ENCODE assay signal across 8 cellular contexts in the genomic region with DNA sequence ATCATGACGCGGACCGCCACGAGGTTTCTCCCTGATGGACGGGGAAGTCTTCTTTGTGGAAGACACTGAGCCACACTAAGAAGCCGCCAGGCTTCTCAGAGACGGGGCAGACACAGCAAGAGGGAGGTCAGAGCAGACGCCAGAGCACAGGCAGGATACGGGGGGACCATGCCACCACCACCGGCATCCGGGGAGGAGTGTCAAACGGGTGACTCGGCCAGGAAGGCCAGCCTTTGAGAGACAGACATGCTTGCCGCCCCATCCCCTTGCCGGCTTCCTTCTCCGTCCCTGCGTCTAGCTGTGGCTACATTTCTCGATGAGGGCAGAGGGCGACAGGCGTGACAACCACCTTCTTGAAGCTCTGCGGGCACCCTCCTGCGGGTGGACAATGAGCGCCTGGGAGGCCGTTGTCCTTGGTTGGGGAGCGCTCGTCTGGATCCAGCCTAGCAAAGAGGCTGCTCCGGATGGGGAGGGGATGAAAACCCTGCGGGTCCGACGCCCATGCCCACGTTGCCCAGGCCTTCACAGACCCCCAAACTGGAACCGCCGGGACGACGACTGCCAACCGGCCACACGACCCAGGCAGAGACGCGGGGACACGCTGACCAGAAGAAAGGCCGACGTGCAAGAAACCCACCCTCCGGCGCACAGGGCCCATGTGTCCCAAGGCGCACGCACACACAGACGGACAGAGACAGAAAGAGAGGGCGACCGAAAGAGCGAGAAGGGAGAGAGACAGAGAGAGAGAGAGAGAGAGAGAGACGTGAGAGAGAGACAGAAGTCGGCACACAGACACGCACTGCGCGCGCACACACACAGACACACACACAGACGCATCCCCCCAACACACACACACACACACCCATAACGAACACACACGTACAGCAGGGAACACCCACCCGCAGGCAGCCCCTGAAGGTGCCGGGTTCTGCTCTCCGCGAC.
DNase-seq lines count a peak whose midpoint lies in the region; ATAC-seq and TF ChIP-seq lines count a peak whose summit lies in the region.
"Not testable (repeated sequence)": the region's sequence is repeated elsewhere in the genome, so short reads cannot be mapped to it uniquely, and the experiment has no call there.

No MANE protein-coding gene starts in this region.

- peak; percentile 50 for DNase-seq in activated CD4-positive, alpha-beta T cell treated with anti-CD3 and anti-CD28 coated beads for 48 hours
- DNase-seq in activated T-helper 1 cell treated with Interleukin-2 at 50 U/mL for 16 hours (ENCODE audit: low read depth) = peak; percentile 26
- DNase-seq in dorsolateral prefrontal cortex = peak in 6 of 10 donors; percentile 61 to 90 (median 74)
- DNase-seq in left lobe of liver (ENCODE audit: low spot score) = peak; percentile 77
- not testable (repeated sequence) for DNase-seq in neuronal stem cell (ENCODE audit: low spot score)
- DNase-seq in stimulated activated CD4-positive, alpha-beta T cell treated with anti-CD3 and anti-CD28 coated beads, Interleukin-1b, Interleukin-23, amount 100 ng/mL, for 48 hours = peak; percentile 44
- peak; percentile 76 to 95 for DNase-seq in upper lobe of left lung

- intact Hi-C loops in dorsolateral prefrontal cortex (cut with DNase I) = not testable (repeated sequence)

- not testable (repeated sequence) for TF ChIP-seq EP300 in upper lobe of left lung (IDR thresholded peaks at IDR 0.05)

- H3K23ac ChIP-seq in neuronal stem cell (ENCODE audit: low read depth, low read length, poor library complexity) = not testable (repeated sequence)

- peak overlapping the region; percentile 90 for H3K18ac ChIP-seq in neuronal stem cell (ENCODE audit: low read length)

- not testable (repeated sequence) for ATAC-seq in left lobe of liver; upper lobe of left lung (ENCODE audit: low FRiP score in 2 of 2)

- WGBS in neuronal stem cell (ENCODE audit: extremely low coverage in 2 of 2, insufficient read length in 2 of 2, insufficient replicate concordance in 1 of 2), 2 donors = 100% methylated on average over 6 of the region's 63 CpGs; no CpG with 5 or more reads in 1 of the 2 donors
- 94 to 95% methylated on average over 57 to 60 of the region's 63 CpGs for WGBS in upper lobe of left lung, 2 donors

- H3K9me3 ChIP-seq in HEK293 (ENCODE audit: control insufficient read depth, insufficient read depth, low read depth, low read length); neuronal stem cell (replicated peaks in 1 of 2; ENCODE audit: control insufficient read depth in 2 of 2, insufficient read depth in 1 of 2, low read depth in 1 of 2, low read length in 2 of 2): not testable (repeated sequence)
- peaks cover 0 to 16% (median 14%) of the 10 kb centered on the region in 4 donors for H3K9me3 ChIP-seq in upper lobe of left lung

- not testable (repeated sequence) for H3K27me3 ChIP-seq in dorsolateral prefrontal cortex; neuronal stem cell (ENCODE audit: control insufficient read depth in 3 of 3, insufficient read depth in 3 of 3, low read depth in 1 of 3, low read length in 3 of 3); upper lobe of left lung

- H3K4me3 ChIP-seq in HEK293 (ENCODE audit: low read depth, low read length); dorsolateral prefrontal cortex; neuronal stem cell (ENCODE audit: low read length in 2 of 2); upper lobe of left lung: not testable (repeated sequence)

- POLR2A ChIA-PET in HEK293 (lab: Yijun Ruan, JAX) = not testable (repeated sequence)

- not testable (repeated sequence) for H3K4ac ChIP-seq in neuronal stem cell (ENCODE audit: low read length)

- H3K4me1 ChIP-seq in HEK293 (ENCODE audit: control insufficient read depth, insufficient read depth, low read length); neuronal stem cell (ENCODE audit: control insufficient read depth in 2 of 2, insufficient read depth in 1 of 2, low read depth in 1 of 2, low read length in 2 of 2); upper lobe of left lung: not testable (repeated sequence)

- TF ChIP-seq POLR2A in upper lobe of left lung (IDR thresholded peaks at IDR 0.05) = not testable (repeated sequence)

- not testable (repeated sequence) for H3K27ac ChIP-seq in HEK293 (ENCODE audit: extremely low read depth, low read depth, low read length); dorsolateral prefrontal cortex; neuronal stem cell (replicated peaks; ENCODE audit: low read length); upper lobe of left lung

- not testable (repeated sequence) for H2AFZ ChIP-seq in neuronal stem cell (ENCODE audit: low read length)

- H2BK15ac ChIP-seq in neuronal stem cell (ENCODE audit: low read length) = not testable (repeated sequence)

- H3K79me1 ChIP-seq in neuronal stem cell (ENCODE audit: low read depth, low read length) = not testable (repeated sequence)

- CTCF ChIA-PET in HEK293 (lab: Yijun Ruan, JAX) = not testable (repeated sequence)

- H4K91ac ChIP-seq in neuronal stem cell (ENCODE audit: low read depth, low read length, poor library complexity) = not testable (repeated sequence)

- not testable (repeated sequence) for H2AK5ac ChIP-seq in neuronal stem cell (ENCODE audit: low read depth, low read length)

- peak overlapping the region; percentile 82 for H3K9ac ChIP-seq in neuronal stem cell (ENCODE audit: low read depth, low read length, poor library complexity)

- not testable (repeated sequence) for H2BK120ac ChIP-seq in neuronal stem cell (ENCODE audit: low read depth, low read length)

- H4K8ac ChIP-seq in neuronal stem cell (ENCODE audit: low read depth, low read length) = not testable (repeated sequence)

- H3K36me3 ChIP-seq in HEK293 (ENCODE audit: control insufficient read depth in 2 of 2, insufficient read depth in 1 of 2, low read length in 2 of 2); neuronal stem cell (replicated peaks in 1 of 2; ENCODE audit: control insufficient read depth in 2 of 2, insufficient read depth in 2 of 2, low read length in 2 of 2); upper lobe of left lung: not testable (repeated sequence)

- not testable (repeated sequence) for H3K4me2 ChIP-seq in neuronal stem cell (ENCODE audit: insufficient read depth, low read length, poor library complexity, severe bottlenecking)

- TF ChIP-seq CTCF in HEK293 (tag by site-specific recombination; IDR thresholded peaks at IDR 0.05); dorsolateral prefrontal cortex (IDR thresholded peaks at IDR 0.05 in 54 of 56, conservative IDR thresholded peaks at IDR 0.05 in 2 of 56; ENCODE audit: low read depth in 1 of 56, partially characterized antibody in 56 of 56); upper lobe of left lung (IDR thresholded peaks at IDR 0.05): not testable (repeated sequence)

- not testable (repeated sequence) for H2BK12ac ChIP-seq in neuronal stem cell (ENCODE audit: low read length)

- H3K14ac ChIP-seq in neuronal stem cell (ENCODE audit: low read length) = peak overlapping the region; percentile 49

- H2BK5ac ChIP-seq in neuronal stem cell (ENCODE audit: low read length) = not testable (repeated sequence)

TF ChIP-seq in HEK293, 187 proteins besides CTCF, POLR2A, EP300 and RAD21 (continues in another document):
- TF ChIP-seq SALL2 (tag by site-specific recombination; IDR thresholded peaks at IDR 0.05; ENCODE audit: borderline replicate concordance) = 0 out of 2 replicates have a peak, but pooled peaks have one; percentile 90
- TF ChIP-seq ZNF530 (tag by site-specific recombination; IDR thresholded peaks at IDR 0.05; ENCODE audit: low read depth) = peak; percentile 3; the same call in 1 of the 2 replicates
- TF ChIP-seq MYNN (tag by site-specific recombination; IDR thresholded peaks at IDR 0.05; ENCODE audit: borderline replicate concordance) = 0 out of 2 replicates have a peak, but pooled peaks have one; percentile 23
- TF ChIP-seq, protein P1, sequence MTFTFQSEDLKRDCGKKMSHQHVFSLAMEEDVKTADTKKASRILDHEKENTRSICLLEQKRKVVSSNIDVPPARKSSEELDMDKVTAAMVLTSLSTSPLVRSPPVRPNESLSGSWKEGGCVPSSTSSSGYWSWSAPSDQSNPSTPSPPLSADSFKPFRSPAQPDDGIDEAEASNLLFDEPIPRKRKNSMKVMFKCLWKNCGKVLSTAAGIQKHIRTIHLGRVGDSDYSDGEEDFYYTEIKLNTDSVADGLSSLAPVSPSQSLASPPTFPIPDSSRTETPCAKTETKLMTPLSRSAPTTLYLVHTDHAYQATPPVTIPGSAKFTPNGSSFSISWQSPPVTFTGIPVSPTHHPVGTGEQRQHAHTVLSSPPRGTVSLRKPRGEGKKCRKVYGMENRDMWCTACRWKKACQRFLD (tag by site-specific recombination; IDR thresholded peaks at IDR 0.05) = peak; percentile 63; the same call in 1 of the 2 replicates
- TF ChIP-seq, protein P2, sequence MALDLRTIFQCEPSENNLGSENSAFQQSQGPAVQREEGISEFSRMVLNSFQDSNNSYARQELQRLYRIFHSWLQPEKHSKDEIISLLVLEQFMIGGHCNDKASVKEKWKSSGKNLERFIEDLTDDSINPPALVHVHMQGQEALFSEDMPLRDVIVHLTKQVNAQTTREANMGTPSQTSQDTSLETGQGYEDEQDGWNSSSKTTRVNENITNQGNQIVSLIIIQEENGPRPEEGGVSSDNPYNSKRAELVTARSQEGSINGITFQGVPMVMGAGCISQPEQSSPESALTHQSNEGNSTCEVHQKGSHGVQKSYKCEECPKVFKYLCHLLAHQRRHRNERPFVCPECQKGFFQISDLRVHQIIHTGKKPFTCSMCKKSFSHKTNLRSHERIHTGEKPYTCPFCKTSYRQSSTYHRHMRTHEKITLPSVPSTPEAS (tag by site-specific recombination; IDR thresholded peaks at IDR 0.05) = peak; percentile 63
- peak; percentile 35; the same call in 1 of the 2 replicates for TF ChIP-seq ZNF133 (tag by site-specific recombination; IDR thresholded peaks at IDR 0.05)
- peak; percentile 77; the same call in 1 of the 2 replicates for TF ChIP-seq ZNF155 (tag by site-specific recombination; IDR thresholded peaks at IDR 0.05)
- TF ChIP-seq ZBTB21 (tag by site-specific recombination; IDR thresholded peaks at IDR 0.05) = peak; percentile 41; the same call in 1 of the 2 replicates
- TF ChIP-seq ZNF274 (IDR thresholded peaks at IDR 0.05; ENCODE audit: low read length) = not testable (repeated sequence)
- TF ChIP-seq ZNF274 (tag by site-specific recombination; IDR thresholded peaks at IDR 0.05; ENCODE audit: borderline replicate concordance) = peak; percentile 45; the same call in 1 of the 2 replicates
- TF ChIP-seq ZNF157 (tag by site-specific recombination; IDR thresholded peaks at IDR 0.05) = peak; percentile 63; the same call in 1 of the 2 replicates
- TF ChIP-seq ZNF416 (tag by site-specific recombination; IDR thresholded peaks at IDR 0.05) = peak; percentile 56; the same call in 1 of the 2 replicates
